ENCODE assay signal across 8 cellular contexts in the genomic region with DNA sequence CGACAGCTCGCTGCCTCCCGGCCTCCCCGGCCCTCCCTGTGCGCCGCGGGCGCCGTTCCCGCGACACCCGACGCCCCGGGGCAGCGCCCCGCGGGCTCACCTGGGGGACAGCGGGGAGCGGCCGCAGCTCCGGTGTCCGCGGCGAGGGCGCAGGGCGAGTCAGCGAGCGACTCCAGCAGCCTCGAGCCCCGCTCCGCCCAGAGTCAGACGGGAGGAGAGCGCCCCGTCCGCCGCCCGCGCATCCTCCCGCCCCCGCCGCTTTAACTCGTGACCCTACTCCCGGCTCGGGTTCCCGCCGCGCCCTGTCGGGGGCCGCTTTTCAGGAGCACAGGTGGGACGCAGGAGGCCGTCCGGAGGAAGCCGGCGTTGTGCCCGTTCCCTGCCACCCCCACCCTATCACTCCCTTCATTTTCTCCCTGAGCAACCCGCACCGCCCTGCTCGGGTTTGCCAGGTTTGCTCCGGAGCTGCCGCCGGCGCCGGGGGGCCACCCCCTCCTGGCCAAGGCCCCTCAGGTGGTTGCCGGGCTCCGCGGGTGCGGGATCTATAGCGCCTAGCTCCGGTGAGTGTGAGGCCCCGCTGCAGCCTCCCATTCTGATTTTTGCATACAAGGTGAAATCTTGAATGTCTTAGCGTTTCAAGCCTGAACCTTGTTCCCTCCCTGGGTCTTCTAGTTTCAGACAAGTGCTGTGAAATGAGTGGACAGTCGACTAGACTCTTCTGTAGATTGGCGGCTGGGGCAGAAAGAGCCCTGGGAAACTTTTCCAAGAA. TPM values are rescaled to one million over a fixed set of nuclear protein-coding genes. Genes with fewer than 3 reads are reported as not detected.
DNase-seq lines count a peak whose midpoint lies in the region; ATAC-seq, FAIRE-seq and TF ChIP-seq lines count a peak whose summit lies in the region.

A gene with protein sequence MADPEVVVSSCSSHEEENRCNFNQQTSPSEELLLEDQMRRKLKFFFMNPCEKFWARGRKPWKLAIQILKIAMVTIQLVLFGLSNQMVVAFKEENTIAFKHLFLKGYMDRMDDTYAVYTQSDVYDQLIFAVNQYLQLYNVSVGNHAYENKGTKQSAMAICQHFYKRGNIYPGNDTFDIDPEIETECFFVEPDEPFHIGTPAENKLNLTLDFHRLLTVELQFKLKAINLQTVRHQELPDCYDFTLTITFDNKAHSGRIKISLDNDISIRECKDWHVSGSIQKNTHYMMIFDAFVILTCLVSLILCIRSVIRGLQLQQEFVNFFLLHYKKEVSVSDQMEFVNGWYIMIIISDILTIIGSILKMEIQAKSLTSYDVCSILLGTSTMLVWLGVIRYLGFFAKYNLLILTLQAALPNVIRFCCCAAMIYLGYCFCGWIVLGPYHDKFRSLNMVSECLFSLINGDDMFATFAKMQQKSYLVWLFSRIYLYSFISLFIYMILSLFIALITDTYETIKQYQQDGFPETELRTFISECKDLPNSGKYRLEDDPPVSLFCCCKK (minus strand): TSS at position 205 of the 769 bp plus-strand sequence. CDS start 3,140 bp downstream, outside the sequence.

- H3K9me3 Mint-ChIP-seq in naive B cell: no peaks in the 10 kb centered on the region

- 6 to 7% methylated on average over 10 to 23 of the region's 73 CpGs for WGBS in upper lobe of left lung, 2 donors

- ATAC-seq in naive B cell (ENCODE audit: low read depth in 2 of 2) (peak; percentile 65 to 69), upper lobe of left lung (ENCODE audit: low FRiP score in 2 of 2) (peak; percentile 70 to 86)

- no peak for TF ChIP-seq EP300 in upper lobe of left lung (IDR thresholded peaks at IDR 0.05)

- H3K27me3 ChIP-seq in endocrine pancreas (ENCODE audit: control insufficient read depth, insufficient read depth, low read length) (no peaks in the 10 kb centered on the region), upper lobe of left lung (peaks cover 0 to 16% (median 6%) of the 10 kb centered on the region in 4 donors)

- DNase-seq in GM12892 (ENCODE audit: insufficient read length): peak; percentile 46
- DNase-seq in H54 (ENCODE audit: insufficient read length, low spot score): peak; percentile 49
- peak; percentile 44 for DNase-seq in LoVo (ENCODE audit: low spot score)
- peak; percentile 42 for DNase-seq in activated CD4-positive, alpha-beta T cell treated with anti-CD3 and anti-CD28 coated beads for 48 hours
- DNase-seq in naive B cell: peak; percentile 15
- peak; percentile 27 to 91 for DNase-seq in upper lobe of left lung
- no peak for DNase-seq in GM19240 (ENCODE audit: insufficient read length, low spot score)

- peak within 1 kb of the TSS; percentile 65 for H3K4me3 ChIP-seq in endocrine pancreas (ENCODE audit: control insufficient read depth, insufficient read depth, low read length)
- peak within 1 kb of the TSS; percentile 44 to 63 (median 56) for H3K4me3 ChIP-seq in upper lobe of left lung

- H3K27ac Mint-ChIP-seq in naive B cell: peak within 1 kb of the TSS in 2 of 6 donors; percentile 33 to 63

- H3K4me1 Mint-ChIP-seq in naive B cell: peaks cover 0 to 12% (median 12%) of the 10 kb centered on the region in 3 donors

- H3K4me1 ChIP-seq in endocrine pancreas (ENCODE audit: control insufficient read depth, insufficient read depth, low read length) (peaks cover 4% of the 10 kb centered on the region), upper lobe of left lung (peaks cover 15 to 18% (median 16%) of the 10 kb centered on the region in 4 donors)

- H3K9me3 ChIP-seq in endocrine pancreas (ENCODE audit: control insufficient read depth, low read length): no peaks in the 10 kb centered on the region
- H3K9me3 ChIP-seq in upper lobe of left lung: no peaks in the 10 kb centered on the region

- H3K36me3 ChIP-seq in endocrine pancreas (ENCODE audit: control insufficient read depth, insufficient read depth, low read length): no peaks in the 10 kb centered on the region
- H3K36me3 ChIP-seq in upper lobe of left lung: no peaks in the 10 kb centered on the region

- H3K36me3 Mint-ChIP-seq in naive B cell: no peaks in the 10 kb centered on the region

- H3K9ac ChIP-seq in endocrine pancreas (ENCODE audit: control insufficient read depth, insufficient read depth, low read length): peak within 1 kb of the TSS; percentile 76

- peak within 1 kb of the TSS in 1 of 4 donors; percentile 60 for H3K27ac ChIP-seq in upper lobe of left lung

- peak; percentile 50 for FAIRE-seq in GM12892 (lab: Jason Lieb, UNC)
- FAIRE-seq in H54 (lab: Jason Lieb, UNC): no peak

- no peak for TF ChIP-seq CTCF in upper lobe of left lung (IDR thresholded peaks at IDR 0.05)

- peak within 1 kb of the TSS; percentile 74 to 88 (median 84) for H3K4me3 Mint-ChIP-seq in naive B cell

- peaks cover 55 to 73% (median 60%) of the 10 kb centered on the region in 3 donors for H3K27me3 Mint-ChIP-seq in naive B cell

- no peak for TF ChIP-seq POLR2A in GM12892 (IDR thresholded peaks at IDR 0.05; ENCODE audit: low read depth, low read length)
- TF ChIP-seq POLR2A in H54 (IDR thresholded peaks at IDR 0.05; ENCODE audit: low read depth, low read length): no peak
- TF ChIP-seq POLR2A in upper lobe of left lung (IDR thresholded peaks at IDR 0.05): no peak

RNA-seq across cellular contexts. Expression of the gene that starts here (rescaled TPM):
- polyA plus RNA-seq in GM12892 (2012; ENCODE audit: missing spikeins): 4.1 TPM
- not detected for polyA plus RNA-seq in naive B cell (ENCODE audit: low read depth in 6 of 6)
- total RNA-seq in upper lobe of left lung: 10 to 100 TPM in 1 of 6 donors, 1 to 10 TPM in 5; 5.5 to 18.9 (median 5.8) TPM

Comparison
In these comparisons a context has a peak if more than half of its experiments do, and no peak if none do; other contexts are left out.
1. Peak in DNase-seq and ATAC-seq in naive B cell; RNA of the gene not detected or under 1 TPM.